ENCODE assay signal across 21 cellular contexts in genomic region chr5:172620506-172620905, GRCh38.
"Had no signal": no experiment of that assay in that cellular context is flagged by ENCODE, and none has a peak within 500 bp of the region (broad histone marks: within the 10 kb centered on the region; RNA-seq: fewer than 3 reads in every experiment).

No MANE protein-coding gene starts in this region.

- H3K4me3 Mint-ChIP-seq: naive thymus-derived CD4-positive, alpha-beta T cell had no signal

- H3K4me3 ChIP-seq: colonic mucosa, esophagus squamous epithelium, hepatocyte, psoas muscle, sigmoid colon, skin epidermis, suprapubic skin, thyroid gland, upper lobe of left lung, uterus had no signal

- H3K9me3 ChIP-seq: colonic mucosa, esophagus squamous epithelium, psoas muscle, sigmoid colon, suprapubic skin, thyroid gland, upper lobe of left lung, uterus had no signal

- DNase-seq: colonic mucosa; dermis blood vessel endothelial cell; esophagus squamous epithelium; foreskin fibroblast; kidney; left ventricle myocardium superior; mesendoderm; naive thymus-derived CD4-positive, alpha-beta T cell; psoas muscle; retina; sigmoid colon; stimulated activated CD4-positive, alpha-beta T cell treated with anti-CD3 and anti-CD28 coated beads, Interleukin-12 subunit alpha, Interleukin-12 subunit beta, amount 100 ng/mL, for 4 hours; stimulated activated naive CD4-positive, alpha-beta T cell treated with Interleukin-2 at 50 U/mL for 16 hours; thyroid gland; upper lobe of left lung had no signal

- ATAC-seq: left colon; left ventricle myocardium superior; naive thymus-derived CD4-positive, alpha-beta T cell; psoas muscle had no signal

- H3K4me1 ChIP-seq: colonic mucosa, parathyroid adenoma, psoas muscle, sigmoid colon, suprapubic skin, thyroid gland, upper lobe of left lung had no signal

- H3K27me3 ChIP-seq: colonic mucosa, esophagus squamous epithelium, hepatocyte, sigmoid colon, suprapubic skin, thyroid gland, upper lobe of left lung, uterus had no signal

- H3K9me3 Mint-ChIP-seq: naive thymus-derived CD4-positive, alpha-beta T cell had no signal

- H3K36me3 ChIP-seq: colonic mucosa, esophagus squamous epithelium, sigmoid colon, suprapubic skin, thyroid gland, upper lobe of left lung, uterus had no signal

- H3K27ac Mint-ChIP-seq: naive thymus-derived CD4-positive, alpha-beta T cell had no signal

- H3K27ac ChIP-seq: colonic mucosa, esophagus squamous epithelium, hepatocyte, parathyroid adenoma, psoas muscle, sigmoid colon, skin epidermis, suprapubic skin, thyroid gland, upper lobe of left lung, uterus had no signal
